ENCODE assay signal across 12 cellular contexts in genomic region chr1:47656719-47657685, GRCh38.
DNase-seq lines count a peak whose midpoint lies in the region; ATAC-seq and TF ChIP-seq lines count a peak whose summit lies in the region.
"Had no signal": no experiment of that assay in that cellular context is flagged by ENCODE, and none has a peak within 500 bp of the region (broad histone marks: within the 10 kb centered on the region; RNA-seq: fewer than 3 reads in every experiment).

No MANE protein-coding gene starts in this region.

- no peaks in the 10 kb centered on the region for H3K36me3 Mint-ChIP-seq in nephron (ENCODE audit: low read depth)
- H3K36me3 Mint-ChIP-seq in naive thymus-derived CD8-positive, alpha-beta T cell, result no peaks in the 10 kb centered on the region
- H3K36me3 Mint-ChIP-seq: CD8-positive, alpha-beta T cell had no signal

- H3K36me3 ChIP-seq in gastroesophageal sphincter (no peaks in the 10 kb centered on the region), upper lobe of right lung (no peaks in the 10 kb centered on the region)

- TF ChIP-seq EP300 in gastroesophageal sphincter (IDR thresholded peaks at IDR 0.05), result no peak

- H3K4me1 ChIP-seq in gastroesophageal sphincter, result no peaks in the 10 kb centered on the region
- H3K4me1 ChIP-seq in upper lobe of right lung, result no peaks in the 10 kb centered on the region

- no peak for TF ChIP-seq CTCF in gastroesophageal sphincter (IDR thresholded peaks at IDR 0.05)
- no peak for TF ChIP-seq CTCF in nephron (IDR thresholded peaks at IDR 0.05; ENCODE audit: unreplicated experiment in 3 of 3)
- no peak for TF ChIP-seq CTCF in upper lobe of right lung (IDR thresholded peaks at IDR 0.05)

- no peak for TF ChIP-seq POLR2A in gastroesophageal sphincter (IDR thresholded peaks at IDR 0.05)

- H3K4me3 Mint-ChIP-seq in nephron, result no peak overlapping the region
- H3K4me3 Mint-ChIP-seq in naive thymus-derived CD8-positive, alpha-beta T cell, result no peak overlapping the region
- H3K4me3 Mint-ChIP-seq: CD8-positive, alpha-beta T cell had no signal

- H3K27me3 ChIP-seq in gastroesophageal sphincter, result peaks cover 33% of the 10 kb centered on the region
- H3K27me3 ChIP-seq in upper lobe of right lung, result no peaks in the 10 kb centered on the region

- H3K27me3 Mint-ChIP-seq in nephron (ENCODE audit: low read depth), result peaks cover 21% of the 10 kb centered on the region
- H3K27me3 Mint-ChIP-seq in naive thymus-derived CD8-positive, alpha-beta T cell, result peaks cover 2 to 68% (median 38%) of the 10 kb centered on the region in 5 donors

- peak overlapping the region in 2 of 4 donors; percentile 38 to 43 for H3K27ac ChIP-seq in gastroesophageal sphincter
- H3K27ac ChIP-seq in upper lobe of right lung, result no peak overlapping the region

- H3K4me1 Mint-ChIP-seq in nephron, result peaks cover 43% of the 10 kb centered on the region
- no peaks in the 10 kb centered on the region for H3K4me1 Mint-ChIP-seq in naive thymus-derived CD8-positive, alpha-beta T cell

- DNase-seq in brain pericyte (ENCODE audit: low read depth, low spot score) (peak; percentile 75), upper lobe of right lung (peak; percentile 22), HUDEP-2 (lab: John Stamatoyannopoulos, UW; ENCODE audit: unreplicated experiment in 76 of 76) (no peak)
- no peak for DNase-seq in naive thymus-derived CD8-positive, alpha-beta T cell
- DNase-seq: activated CD4-positive, alpha-beta T cell treated with anti-CD3 and anti-CD28 coated beads for 48 hours; CD8-positive, alpha-beta T cell; cortex of kidney; NCI-H187 treated with DMSO at 0.1 percent for 48 hours; small intestine had no signal

- no peaks in the 10 kb centered on the region for H3K9me3 ChIP-seq in gastroesophageal sphincter
- H3K9me3 ChIP-seq in upper lobe of right lung, result no peaks in the 10 kb centered on the region

- POLR2A ChIA-PET in naive thymus-derived CD8-positive, alpha-beta T cell (lab: Charles Lee), result no interaction called here

- H3K4me3 ChIP-seq in gastroesophageal sphincter (no peak overlapping the region), upper lobe of right lung (no peak overlapping the region)

- peak overlapping the region in 2 of 3 experiments; percentile 53 to 80 for H3K27ac Mint-ChIP-seq in nephron
- H3K27ac Mint-ChIP-seq in naive thymus-derived CD8-positive, alpha-beta T cell, result peak overlapping the region in 1 of 10 donors; percentile 32
- H3K27ac Mint-ChIP-seq: CD8-positive, alpha-beta T cell had no signal

- no peaks in the 10 kb centered on the region for H3K9me3 Mint-ChIP-seq in nephron
- H3K9me3 Mint-ChIP-seq in naive thymus-derived CD8-positive, alpha-beta T cell, result no peaks in the 10 kb centered on the region
- H3K9me3 Mint-ChIP-seq: CD8-positive, alpha-beta T cell had no signal

- 56 to 79% methylated on average over 7 to 11 of the region's 18 CpGs for WGBS in gastroesophageal sphincter (ENCODE audit: low coverage in 1 of 2), 2 donors

- ATAC-seq in gastroesophageal sphincter, result peak; percentile 31
- ATAC-seq in upper lobe of right lung, result no peak
- no peak for ATAC-seq in GM19397 (IDR thresholded peaks at IDR 0.05; ENCODE audit: unreplicated experiment)
- ATAC-seq in naive thymus-derived CD8-positive, alpha-beta T cell, result no peak
- ATAC-seq: CD8-positive, alpha-beta T cell had no signal

- intact Hi-C loops in upper lobe of right lung (cut with DNase I), result loop anchor here (10.0 kb wide), 1 partner anchor 92 kb away; no protein-coding TSS in a partner anchor

Comparison
In these comparisons a context has a peak if more than half of its experiments do, and no peak if none do; other contexts are left out.
1. DNase-seq: peak in brain pericyte (single experiment) and upper lobe of right lung (single experiment); none in HUDEP-2 (0 of 76) and naive thymus-derived CD8-positive, alpha-beta T cell (0 of 10).